ENCODE assay signal across 25 cellular contexts in genomic region chr12:127480775-127481314, GRCh38.
"Had no signal": no experiment of that assay in that cellular context is flagged by ENCODE, and none has a peak within 500 bp of the region (broad histone marks: within the 10 kb centered on the region; RNA-seq: fewer than 3 reads in every experiment).

No MANE protein-coding gene starts in this region.

- H2AFZ ChIP-seq: hepatocyte had no signal

- H3K4me2 ChIP-seq: hepatocyte, smooth muscle cell had no signal

- H3K36me3 ChIP-seq: thoracic aorta, upper lobe of left lung had no signal

- H3K9me3 ChIP-seq: thoracic aorta, upper lobe of left lung had no signal

- ATAC-seq: activated T-cell treated with anti-CD3 and anti-CD28 coated beads, Interleukin-2, amount 50 U/mL, for 4 hours; esophagus mucosa; sciatic nerve; stimulated activated naive B cell treated with anti-CD40 and anti-IgM and Interleukin-4, amounts not matched to agents 10 μg/mL and 1 μg/mL and 100 μg/mL, for 72 hours had no signal

- DNase-seq: activated CD4-positive, alpha-beta T cell treated with anti-CD3 and anti-CD28 coated beads for 1 hour; activated CD4-positive, alpha-beta T cell treated with anti-CD3 and anti-CD28 coated beads, Interleukin-2, amount 50 U/mL, for 4 hours; activated CD8-positive, alpha-beta memory T cell treated with anti-CD3 and anti-CD28 coated beads for 24 hours; activated CD8-positive, alpha-beta memory T cell treated with anti-CD3 and anti-CD28 coated beads, Interleukin-2, amount 50 U/mL, for 4 hours; activated naive CD4-positive, alpha-beta T cell treated with Interleukin-2 at 50 U/mL for 16 hours; activated naive CD8-positive, alpha-beta T cell treated with anti-CD3 and anti-CD28 coated beads for 36 hours; activated T-cell treated with anti-CD3 and anti-CD28 coated beads, Interleukin-2, amount 50 U/mL, for 4 hours; central memory CD4-positive, alpha-beta T cell; effector memory CD4-positive, alpha-beta T cell; foreskin melanocyte; glutamatergic neuron; mesendoderm; naive B cell; nucleus accumbens; stimulated activated CD4-positive, alpha-beta T cell treated with anti-CD3 and anti-CD28 coated beads, Interleukin-15, amount 100 ng/mL, for 24 hours; stimulated activated CD8-positive, alpha-beta memory T cell treated with anti-CD3 and anti-CD28 coated beads, Interleukin-4, amount 100 ng/mL, for 48 hours; stimulated activated naive B cell treated with anti-CD40 and anti-IgM and Interleukin-4, amounts not matched to agents 10 μg/mL and 1 μg/mL and 100 μg/mL, for 72 hours; upper lobe of left lung had no signal

- H3K79me2 ChIP-seq: hepatocyte had no signal

- H3K4me3 ChIP-seq: hepatocyte, smooth muscle cell, thoracic aorta, upper lobe of left lung had no signal

- H3K4me1 ChIP-seq: upper lobe of left lung had no signal

- H3K27me3 ChIP-seq: hepatocyte, upper lobe of left lung had no signal

- H3K27ac ChIP-seq: hepatocyte, thoracic aorta, upper lobe of left lung had no signal

- FAIRE-seq: astrocyte, endothelial cell of umbilical vein had no signal
